Comparison of ENCODE assay signal across 21 cellular contexts in the genomic region with DNA sequence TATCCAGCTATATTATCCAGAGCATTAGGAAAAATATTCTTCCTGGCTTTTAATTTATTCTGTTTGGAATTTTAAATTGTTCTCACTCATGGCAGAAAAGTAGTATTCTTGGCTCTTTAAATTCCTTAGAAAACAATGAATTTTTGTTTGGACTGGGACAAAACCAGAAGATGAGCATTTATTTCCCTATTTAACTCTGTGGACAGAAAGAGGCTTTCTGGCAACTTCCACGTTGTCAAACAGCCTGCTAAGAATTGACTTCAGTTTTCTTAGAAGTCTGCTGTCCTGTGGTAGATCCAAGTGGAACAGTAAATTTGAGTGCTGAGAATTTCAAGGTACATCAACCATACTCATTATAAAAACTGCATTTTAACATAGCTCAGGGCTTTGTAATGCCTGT.
A peak's percentile ranks its signal among the peaks of the same experiment; 100 is the strongest.
DNase-seq lines count a peak whose midpoint lies in the region; ATAC-seq lines count a peak whose summit lies in the region.
"Had no signal": no experiment of that assay in that cellular context is flagged by ENCODE, and none has a peak within 500 bp of the region (broad histone marks: within the 10 kb centered on the region; RNA-seq: fewer than 3 reads in every experiment).

No MANE protein-coding gene starts in this region.

- H3K4me1 Mint-ChIP-seq in memory B cell = peaks cover 32% of the 10 kb centered on the region
- H3K4me1 Mint-ChIP-seq in stimulated activated naive B cell treated with anti-CD40 and anti-IgM and Interleukin-4, amounts not matched to agents 10 μg/mL and 1 μg/mL and 100 μg/mL, for 72 hours = peaks cover 25 to 35% of the 10 kb centered on the region in 2 donors

- no peaks in the 10 kb centered on the region for H3K27me3 Mint-ChIP-seq in memory B cell
- H3K27me3 Mint-ChIP-seq in stimulated activated naive B cell treated with anti-CD40 and anti-IgM and Interleukin-4, amounts not matched to agents 10 μg/mL and 1 μg/mL and 100 μg/mL, for 72 hours = no peaks in the 10 kb centered on the region
- H3K27me3 Mint-ChIP-seq: CD4-positive, alpha-beta T cell had no signal

- H3K9me3 Mint-ChIP-seq in memory B cell = peaks cover 3% of the 10 kb centered on the region
- peaks cover 3 to 5% of the 10 kb centered on the region in 2 donors for H3K9me3 Mint-ChIP-seq in stimulated activated naive B cell treated with anti-CD40 and anti-IgM and Interleukin-4, amounts not matched to agents 10 μg/mL and 1 μg/mL and 100 μg/mL, for 72 hours
- H3K9me3 Mint-ChIP-seq: CD4-positive, alpha-beta T cell had no signal

- peak overlapping the region; percentile 19 for H3K27ac Mint-ChIP-seq in memory B cell
- H3K27ac Mint-ChIP-seq in stimulated activated naive B cell treated with anti-CD40 and anti-IgM and Interleukin-4, amounts not matched to agents 10 μg/mL and 1 μg/mL and 100 μg/mL, for 72 hours = peak overlapping the region; percentile 9
- H3K27ac Mint-ChIP-seq: CD4-positive, alpha-beta T cell had no signal

- no peak for ATAC-seq in memory B cell (ENCODE audit: low read depth)
- ATAC-seq in stimulated activated naive B cell treated with anti-CD40 and anti-IgM and Interleukin-4, amounts not matched to agents 10 μg/mL and 1 μg/mL and 100 μg/mL, for 72 hours (replicated peaks) = no peak
- ATAC-seq in GM19463 (IDR thresholded peaks at IDR 0.05; ENCODE audit: unreplicated experiment) = no peak
- ATAC-seq: HCT116, Panc1 had no signal

- H3K4me3 Mint-ChIP-seq in memory B cell = no peak overlapping the region
- no peak overlapping the region for H3K4me3 Mint-ChIP-seq in stimulated activated naive B cell treated with anti-CD40 and anti-IgM and Interleukin-4, amounts not matched to agents 10 μg/mL and 1 μg/mL and 100 μg/mL, for 72 hours
- H3K4me3 Mint-ChIP-seq: CD4-positive, alpha-beta T cell had no signal

- H3K27ac ChIP-seq in angular gyrus (ENCODE audit: low read depth, low read length) = peak overlapping the region; percentile 34
- H3K27ac ChIP-seq: GM23248, SJSA1 had no signal

- peaks cover 37% of the 10 kb centered on the region for H3K36me3 Mint-ChIP-seq in memory B cell
- peaks cover 25 to 55% of the 10 kb centered on the region in 2 donors for H3K36me3 Mint-ChIP-seq in stimulated activated naive B cell treated with anti-CD40 and anti-IgM and Interleukin-4, amounts not matched to agents 10 μg/mL and 1 μg/mL and 100 μg/mL, for 72 hours

- DNase-seq in MV-4-11 (lab: John Stamatoyannopoulos, UW) (peak; percentile 23), memory B cell (ENCODE audit: low spot score in 2 of 2) (no peak), SHP77 (lab: John Stamatoyannopoulos, UW) (no peak), AG20443 (ENCODE audit: low spot score) (no peak)
- DNase-seq in stimulated activated naive B cell treated with anti-CD40 and anti-IgM and Interleukin-4, amounts not matched to agents 10 μg/mL and 1 μg/mL and 100 μg/mL, for 72 hours = no peak
- no peak for DNase-seq in activated CD4-positive, alpha-beta T cell treated with anti-CD3 and anti-CD28 coated beads for 4 hours
- DNase-seq: ACHN; AML-193; CD4-positive, alpha-beta T cell; DMS153; GDM1; GM23248; NCI-H1105 treated with DMSO at 0.1 percent for 48 hours; NCI-H1694; NCI-H2081 treated with DMSO at 0.1 percent for 48 hours; NCI-H524 treated with DMSO at 0.1 percent for 48 hours had no signal
